26 cellular contexts compared by ENCODE assay signal in the genomic region with DNA sequence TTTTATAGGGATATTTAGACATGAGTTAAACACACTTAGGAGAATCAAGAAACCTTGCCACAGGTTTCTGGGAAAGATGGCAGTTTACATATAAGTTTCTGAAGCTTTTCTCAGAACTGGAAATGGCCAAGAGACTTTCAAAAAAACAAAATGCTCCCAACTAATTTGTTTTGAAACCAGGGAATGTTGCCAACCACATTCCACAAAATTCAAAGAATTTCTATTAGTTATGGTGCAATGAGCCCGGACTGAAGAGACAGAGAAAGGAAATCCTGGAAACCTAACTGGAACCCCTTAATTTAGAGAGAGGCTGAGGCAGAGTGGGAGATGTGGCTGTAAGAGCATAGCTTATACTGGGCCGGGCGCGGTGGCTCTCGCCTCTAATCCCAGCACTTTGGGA.
"Had no signal": no experiment of that assay in that cellular context is flagged by ENCODE, and none has a peak within 500 bp of the region (broad histone marks: within the 10 kb centered on the region; RNA-seq: fewer than 3 reads in every experiment).

No MANE protein-coding gene starts in this region.

- H3K9me3 Mint-ChIP-seq: activated B cell treated with CpG ODN at 0.5 μM for 24 hours; activated naive CD4-positive, alpha-beta T cell treated with anti-CD3 and anti-CD28 coated beads, Interleukin-2, amount 10 ng/mL, durations not matched to agents 7 days and 5 days; dendritic cell treated with granulocyte-macrophage colony-stimulating factor and Interleukin-4, amounts not matched to agents 40 ng/mL and 50 ng/mL, for 4 days; mesothelial cell of epicardium; nephron; stimulated activated effector memory CD8-positive, alpha-beta T cell treated with anti-CD3 and anti-CD28 coated beads, Interleukin-12 subunit alpha, Interleukin-12 subunit beta, amount 100 ng/mL, for 72 hours; stimulated activated naive CD8-positive, alpha-beta T cell treated with anti-CD3 and anti-CD28 coated beads, Interleukin-15, amount 100 ng/mL, for 72 hours had no signal

- H3K9ac ChIP-seq: parathyroid adenoma had no signal

- H3K27ac ChIP-seq: brain microvascular endothelial cell, heart left ventricle, parathyroid adenoma, right lobe of liver, suprapubic skin, tibial nerve had no signal

- ATAC-seq: activated CD4-positive, alpha-beta T cell treated with anti-CD3 and anti-CD28 coated beads for 36 hours; activated T-cell treated with anti-CD3 and anti-CD28 coated beads, Interleukin-2, amount 50 U/mL, for 72 hours; heart left ventricle; left ventricle myocardium superior; right lobe of liver; stimulated activated effector memory CD8-positive, alpha-beta T cell treated with anti-CD3 and anti-CD28 coated beads, Interleukin-12 subunit alpha, Interleukin-12 subunit beta, amount 100 ng/mL, for 72 hours; stimulated activated naive CD8-positive, alpha-beta T cell treated with anti-CD3 and anti-CD28 coated beads, Interleukin-15, amount 100 ng/mL, for 72 hours had no signal

- H3K4me1 Mint-ChIP-seq: nephron; stimulated activated effector memory CD8-positive, alpha-beta T cell treated with anti-CD3 and anti-CD28 coated beads, Interleukin-12 subunit alpha, Interleukin-12 subunit beta, amount 100 ng/mL, for 72 hours had no signal

- H3K27me3 ChIP-seq: brain microvascular endothelial cell, heart left ventricle, right lobe of liver, suprapubic skin, tibial nerve had no signal

- H3K79me2 ChIP-seq: parathyroid adenoma had no signal

- H3K4me3 ChIP-seq: heart left ventricle, right lobe of liver, suprapubic skin, tibial nerve had no signal

- H3K27me3 Mint-ChIP-seq: activated B cell treated with CpG ODN at 0.5 μM for 24 hours; activated CD4-positive, alpha-beta T cell treated with anti-CD3 and anti-CD28 coated beads for 36 hours; activated naive CD4-positive, alpha-beta T cell treated with anti-CD3 and anti-CD28 coated beads, Interleukin-2, amount 10 ng/mL, durations not matched to agents 7 days and 5 days; dendritic cell treated with granulocyte-macrophage colony-stimulating factor and Interleukin-4, amounts not matched to agents 40 ng/mL and 50 ng/mL, for 4 days; stimulated activated naive CD8-positive, alpha-beta T cell treated with anti-CD3 and anti-CD28 coated beads, Interleukin-15, amount 100 ng/mL, for 72 hours had no signal

- H3K9me3 ChIP-seq: heart left ventricle, right lobe of liver, suprapubic skin, tibial nerve had no signal

- H3K27ac Mint-ChIP-seq: activated B cell treated with CpG ODN at 0.5 μM for 24 hours; activated CD4-positive, alpha-beta T cell treated with anti-CD3 and anti-CD28 coated beads for 36 hours; activated naive CD4-positive, alpha-beta T cell treated with anti-CD3 and anti-CD28 coated beads, Interleukin-2, amount 10 ng/mL, durations not matched to agents 7 days and 5 days; activated T-cell treated with anti-CD3 and anti-CD28 coated beads, Interleukin-2, amount 50 U/mL, for 72 hours; dendritic cell treated with granulocyte-macrophage colony-stimulating factor and Interleukin-4, amounts not matched to agents 40 ng/mL and 50 ng/mL, for 4 days; mesothelial cell of epicardium; nephron; stimulated activated effector memory CD8-positive, alpha-beta T cell treated with anti-CD3 and anti-CD28 coated beads, Interleukin-12 subunit alpha, Interleukin-12 subunit beta, amount 100 ng/mL, for 72 hours; stimulated activated naive CD8-positive, alpha-beta T cell treated with anti-CD3 and anti-CD28 coated beads, Interleukin-15, amount 100 ng/mL, for 72 hours had no signal

- H3K36me3 Mint-ChIP-seq: activated naive CD4-positive, alpha-beta T cell treated with anti-CD3 and anti-CD28 coated beads, Interleukin-2, amount 10 ng/mL, durations not matched to agents 7 days and 5 days; mesothelial cell of epicardium; stimulated activated effector memory CD8-positive, alpha-beta T cell treated with anti-CD3 and anti-CD28 coated beads, Interleukin-12 subunit alpha, Interleukin-12 subunit beta, amount 100 ng/mL, for 72 hours had no signal

- H3K4me1 ChIP-seq: heart left ventricle, parathyroid adenoma, right lobe of liver, suprapubic skin had no signal

- H2AFZ ChIP-seq: parathyroid adenoma had no signal

- DNase-seq: activated B cell treated with CpG ODN at 0.5 μM for 24 hours; activated CD4-positive, alpha-beta T cell treated with anti-CD3 and anti-CD28 coated beads for 36 hours; activated CD4-positive, alpha-beta T cell treated with anti-CD3 and anti-CD28 coated beads, Interleukin-2, amount 50 U/mL, for 48 hours; activated effector memory CD4-positive, alpha-beta T cell treated with anti-CD3 and anti-CD28 coated beads, Interleukin-2, amount 50 U/mL, for 16 hours; activated naive CD4-positive, alpha-beta T cell treated with anti-CD3 and anti-CD28 coated beads, Interleukin-2, amount 10 ng/mL, durations not matched to agents 7 days and 5 days; activated T-cell treated with anti-CD3 and anti-CD28 coated beads, Interleukin-2, amount 50 U/mL, for 72 hours; anterior cingulate cortex; brain microvascular endothelial cell; caudate nucleus; effector CD4-positive, alpha-beta T cell; heart left ventricle; left ventricle myocardium superior; mammary epithelial cell; right lobe of liver; small intestine; stimulated activated CD4-positive, alpha-beta T cell treated with anti-CD3 and anti-CD28 coated beads, Interleukin-2, amount 100 ng/mL, for 24 hours; stimulated activated naive CD8-positive, alpha-beta T cell treated with anti-CD3 and anti-CD28 coated beads, Interleukin-15, amount 100 ng/mL, for 72 hours; T-helper 1 cell; T1000 had no signal

- H3K36me3 ChIP-seq: brain microvascular endothelial cell, heart left ventricle, right lobe of liver, suprapubic skin, tibial nerve had no signal

- H3K4me3 Mint-ChIP-seq: activated B cell treated with CpG ODN at 0.5 μM for 24 hours; activated CD4-positive, alpha-beta T cell treated with anti-CD3 and anti-CD28 coated beads for 36 hours; activated naive CD4-positive, alpha-beta T cell treated with anti-CD3 and anti-CD28 coated beads, Interleukin-2, amount 10 ng/mL, durations not matched to agents 7 days and 5 days; activated T-cell treated with anti-CD3 and anti-CD28 coated beads, Interleukin-2, amount 50 U/mL, for 72 hours; dendritic cell treated with granulocyte-macrophage colony-stimulating factor and Interleukin-4, amounts not matched to agents 40 ng/mL and 50 ng/mL, for 4 days; mesothelial cell of epicardium; nephron; stimulated activated effector memory CD8-positive, alpha-beta T cell treated with anti-CD3 and anti-CD28 coated beads, Interleukin-12 subunit alpha, Interleukin-12 subunit beta, amount 100 ng/mL, for 72 hours; stimulated activated naive CD8-positive, alpha-beta T cell treated with anti-CD3 and anti-CD28 coated beads, Interleukin-15, amount 100 ng/mL, for 72 hours had no signal
